21 cellular contexts compared by ENCODE assay signal in genomic region chr12:47733142-47733541, GRCh38. TPM values are rescaled to one million over a fixed set of nuclear protein-coding genes. Genes with fewer than 3 reads are reported as not detected.
DNase-seq lines count a peak whose midpoint lies in the region; ATAC-seq and TF ChIP-seq lines count a peak whose summit lies in the region.
"Had no signal": no experiment of that assay in that cellular context is flagged by ENCODE, and none has a peak within 500 bp of the region (broad histone marks: within the 10 kb centered on the region; RNA-seq: fewer than 3 reads in every experiment).

No MANE protein-coding gene starts in this region.

- no peak overlapping the region for H3K27ac ChIP-seq in neural progenitor cell
- no peak overlapping the region for H3K27ac ChIP-seq in upper lobe of right lung
- H3K27ac ChIP-seq: 22Rv1, C4-2B had no signal

- no peak overlapping the region for H3K4me2 ChIP-seq in neural progenitor cell

- no peaks in the 10 kb centered on the region for H3F3A ChIP-seq in neural progenitor cell (ENCODE audit: low read depth)

- H3K4me3 ChIP-seq in neural progenitor cell, result no peak overlapping the region
- no peak overlapping the region for H3K4me3 ChIP-seq in upper lobe of right lung
- H3K4me3 ChIP-seq: K562 had no signal

- CTCF ChIA-PET in activated CD4-positive, alpha-beta T cell treated with anti-CD3 and anti-CD28 coated beads, Interleukin-2, amount 10 ng/mL, durations not matched to agents 7 days and 5 days (lab: Charles Lee), result interaction anchor here (0.8 to 3.6 kb wide), 13 partner anchors 9 to 886 kb away, joined by 3 to 17 read pairs (median 4); no protein-coding TSS in a partner anchor

- H3K27me3 ChIP-seq in neural progenitor cell, result no peaks in the 10 kb centered on the region
- H3K27me3 ChIP-seq in upper lobe of right lung, result no peaks in the 10 kb centered on the region

- TF ChIP-seq CTCF in neural progenitor cell (IDR thresholded peaks at IDR 0.05) (no peak), upper lobe of right lung (IDR thresholded peaks at IDR 0.05) (no peak)

- H3K9ac ChIP-seq in neural progenitor cell, result no peak overlapping the region

- H3K4me1 Mint-ChIP-seq in activated CD4-positive, alpha-beta T cell treated with anti-CD3 and anti-CD28 coated beads, Interleukin-2, amount 10 ng/mL, durations not matched to agents 7 days and 5 days, result no peaks in the 10 kb centered on the region
- peaks cover 26% of the 10 kb centered on the region for H3K4me1 Mint-ChIP-seq in neural progenitor cell

- H3K4me1 ChIP-seq in neural progenitor cell (peaks cover 13% of the 10 kb centered on the region), upper lobe of right lung (peaks cover 38% of the 10 kb centered on the region)

- H3K27ac Mint-ChIP-seq in activated CD4-positive, alpha-beta T cell treated with anti-CD3 and anti-CD28 coated beads, Interleukin-2, amount 10 ng/mL, durations not matched to agents 7 days and 5 days, result peak overlapping the region; percentile 73
- H3K27ac Mint-ChIP-seq in neural progenitor cell, result peak overlapping the region; percentile 6

- intact Hi-C loops in upper lobe of right lung (cut with DNase I), result no loop called here

- no peaks in the 10 kb centered on the region for H3K36me3 Mint-ChIP-seq in activated CD4-positive, alpha-beta T cell treated with anti-CD3 and anti-CD28 coated beads, Interleukin-2, amount 10 ng/mL, durations not matched to agents 7 days and 5 days (ENCODE audit: low read depth)
- no peaks in the 10 kb centered on the region for H3K36me3 Mint-ChIP-seq in neural progenitor cell

- H3K9me3 ChIP-seq in neural progenitor cell (ENCODE audit: low read depth), result no peaks in the 10 kb centered on the region
- no peaks in the 10 kb centered on the region for H3K9me3 ChIP-seq in upper lobe of right lung

- H2AFZ ChIP-seq in neural progenitor cell (replicated peaks), result no peak overlapping the region

- POLR2A ChIA-PET in activated CD4-positive, alpha-beta T cell treated with anti-CD3 and anti-CD28 coated beads, Interleukin-2, amount 10 ng/mL, durations not matched to agents 7 days and 5 days (lab: Charles Lee), result interaction anchor here (0.7 kb wide), 1 partner anchor 294 kb away, joined by 3 read pairs; no protein-coding TSS in a partner anchor

- no peak overlapping the region for H3K4me3 Mint-ChIP-seq in activated CD4-positive, alpha-beta T cell treated with anti-CD3 and anti-CD28 coated beads, Interleukin-2, amount 10 ng/mL, durations not matched to agents 7 days and 5 days
- H3K4me3 Mint-ChIP-seq in neural progenitor cell, result no peak overlapping the region

- no peaks in the 10 kb centered on the region for H4K20me1 ChIP-seq in neural progenitor cell (ENCODE audit: low read depth)

- no peaks in the 10 kb centered on the region for H3K79me2 ChIP-seq in neural progenitor cell (ENCODE audit: low read depth)

- no peaks in the 10 kb centered on the region for H3K27me3 Mint-ChIP-seq in activated CD4-positive, alpha-beta T cell treated with anti-CD3 and anti-CD28 coated beads, Interleukin-2, amount 10 ng/mL, durations not matched to agents 7 days and 5 days
- peaks cover 4% of the 10 kb centered on the region for H3K27me3 Mint-ChIP-seq in neural progenitor cell (ENCODE audit: insufficient read depth, low read depth)

- ATAC-seq in esophagus mucosa (peak; percentile 14), upper lobe of right lung (no peak), HG03095 (IDR thresholded peaks at IDR 0.05; ENCODE audit: unreplicated experiment) (no peak)
- ATAC-seq: K562, SK-N-SH treated with all-trans-retinoic acid at 6 μM for 48 hours had no signal

- DNase-seq in activated CD4-positive, alpha-beta T cell treated with anti-CD3 and anti-CD28 coated beads, Interleukin-2, amount 10 ng/mL, durations not matched to agents 7 days and 5 days, result no peak
- DNase-seq in activated CD4-positive, alpha-beta T cell treated with anti-CD3 and anti-CD28 coated beads for 1 hour, result no peak
- DNase-seq in neural progenitor cell (ENCODE audit: low spot score) (no peak), upper lobe of right lung (no peak), NCI-H226 (no peak), COR-L47 (lab: John Stamatoyannopoulos, UW) (no peak)
- DNase-seq: AML-193; DMS 273 treated with DMSO at 0.1 percent for 48 hours; NCI-H1105 treated with DMSO at 0.1 percent for 48 hours; NCI-H1694; NCI-H2081 treated with DMSO at 0.1 percent for 48 hours; NCI-H510A; NCI-H748 treated with DMSO at 0.1 percent for 48 hours; NK-92 treated with Interleukin-12 subunit alpha and Interleukin-12 subunit beta, amount 100 ng/mL, for 24 hours; SIG-M5 had no signal

- H3K9me3 Mint-ChIP-seq in activated CD4-positive, alpha-beta T cell treated with anti-CD3 and anti-CD28 coated beads, Interleukin-2, amount 10 ng/mL, durations not matched to agents 7 days and 5 days, result no peaks in the 10 kb centered on the region
- no peaks in the 10 kb centered on the region for H3K9me3 Mint-ChIP-seq in neural progenitor cell

- no peaks in the 10 kb centered on the region for H3K36me3 ChIP-seq in neural progenitor cell
- H3K36me3 ChIP-seq in upper lobe of right lung, result no peaks in the 10 kb centered on the region

RNA-seq across cellular contexts. Expression of gene ENDOU, which starts 7.9 kb away (rescaled TPM):
- not detected for total RNA-seq in activated CD4-positive, alpha-beta T cell treated with anti-CD3 and anti-CD28 coated beads, Interleukin-2, amount 10 ng/mL, durations not matched to agents 7 days and 5 days
- 66.9 TPM for total RNA-seq in esophagus mucosa
- total RNA-seq in neural progenitor cell (ENCODE audit: low replicate concordance), result not detected in 2 replicates
- 0.32 TPM for total RNA-seq in upper lobe of right lung
- total RNA-seq: K562 had no signal

RNA-seq across cellular contexts. Expression of gene RAPGEF3, which starts 25.5 kb away (rescaled TPM):
- total RNA-seq in activated CD4-positive, alpha-beta T cell treated with anti-CD3 and anti-CD28 coated beads, Interleukin-2, amount 10 ng/mL, durations not matched to agents 7 days and 5 days, result under 1 TPM in 1 of 2 experiments, not detected in 1; 0.15 TPM
- 16.5 TPM for total RNA-seq in esophagus mucosa
- total RNA-seq in neural progenitor cell (ENCODE audit: low replicate concordance), result 0.58 and 1.2 TPM in 2 replicates
- 69.6 TPM for total RNA-seq in upper lobe of right lung

RNA-seq across cellular contexts. Expression of gene RPAP3, which starts 27.3 kb away (rescaled TPM):
- 10 to 100 TPM; 40.3 to 42.9 TPM for total RNA-seq in activated CD4-positive, alpha-beta T cell treated with anti-CD3 and anti-CD28 coated beads, Interleukin-2, amount 10 ng/mL, durations not matched to agents 7 days and 5 days
- 18.2 TPM for total RNA-seq in esophagus mucosa
- total RNA-seq in neural progenitor cell (ENCODE audit: low replicate concordance), result 42.7 and 61.9 TPM in 2 replicates
- 19.9 TPM for total RNA-seq in upper lobe of right lung

RNA-seq across cellular contexts. Expression of gene SLC48A1, which starts 39.9 kb away (rescaled TPM):
- total RNA-seq in activated CD4-positive, alpha-beta T cell treated with anti-CD3 and anti-CD28 coated beads, Interleukin-2, amount 10 ng/mL, durations not matched to agents 7 days and 5 days, result 1 to 10 TPM; 7.9 to 9.1 TPM
- total RNA-seq in esophagus mucosa (19.8 TPM), neural progenitor cell (ENCODE audit: low replicate concordance) (8.3 and 16.7 TPM in 2 replicates), upper lobe of right lung (40.9 TPM)

Comparison
In these comparisons a context has a peak if more than half of its experiments do, and no peak if none do; other contexts are left out.
1. RNA of gene ENDOU, which starts 7.9 kb away (total RNA-seq): 66.9 TPM in esophagus mucosa (single experiment); 0.32 TPM in upper lobe of right lung (single experiment), not detected in activated CD4-positive, alpha-beta T cell treated with anti-CD3 and anti-CD28 coated beads, Interleukin-2, amount 10 ng/mL, durations not matched to agents 7 days and 5 days and not detected in neural progenitor cell; every median in the first group is over 10 times any median in the second.